26 cellular contexts compared by ENCODE assay signal in genomic region chr2:109365131-109365530, GRCh38.
"Had no signal": no experiment of that assay in that cellular context is flagged by ENCODE, and none has a peak within 500 bp of the region (broad histone marks: within the 10 kb centered on the region; RNA-seq: fewer than 3 reads in every experiment).

No MANE protein-coding gene starts in this region.

- H3K4me3 Mint-ChIP-seq: activated CD4-positive, alpha-beta T cell treated with anti-CD3 and anti-CD28 coated beads for 36 hours; activated naive CD4-positive, alpha-beta T cell treated with anti-CD3 and anti-CD28 coated beads, Interleukin-2, amount 50 U/mL, for 24 hours; activated T-helper 1 cell treated with anti-CD3 and anti-CD28 coated beads, Interleukin-12 subunit alpha, Interleukin-12 subunit beta, Interleukin-2, Interleukin-4 antibody, amounts not matched to agents 30 ng/mL and 10 ng/mL and 1 ng/mL, durations not matched to agents 14 hours and 24 hours and 36 hours; dendritic cell treated with granulocyte-macrophage colony-stimulating factor and Interleukin-4, amounts not matched to agents 40 ng/mL and 50 ng/mL, for 4 days; immature natural killer cell; naive B cell; neural crest cell; T-cell; T-helper 2 cell treated with Interferon-gamma antibody and Interleukin-4, amounts not matched to agents 5 μg/mL and 100 μg/mL, for 36 hours had no signal

- H3K9me3 Mint-ChIP-seq: activated naive CD4-positive, alpha-beta T cell treated with anti-CD3 and anti-CD28 coated beads, Interleukin-2, amount 50 U/mL, for 24 hours; activated T-helper 1 cell treated with anti-CD3 and anti-CD28 coated beads, Interleukin-12 subunit alpha, Interleukin-12 subunit beta, Interleukin-2, Interleukin-4 antibody, amounts not matched to agents 30 ng/mL and 10 ng/mL and 1 ng/mL, durations not matched to agents 14 hours and 24 hours and 36 hours; dendritic cell treated with granulocyte-macrophage colony-stimulating factor and Interleukin-4, amounts not matched to agents 40 ng/mL and 50 ng/mL, for 4 days; immature natural killer cell; neural crest cell; T-cell; T-helper 2 cell treated with Interferon-gamma antibody and Interleukin-4, amounts not matched to agents 5 μg/mL and 100 μg/mL, for 36 hours had no signal

- H3K9me3 ChIP-seq: body of pancreas, SK-N-SH, upper lobe of right lung had no signal

- ATAC-seq: activated CD4-positive, alpha-beta T cell treated with anti-CD3 and anti-CD28 coated beads for 36 hours; body of pancreas; foreskin keratinocyte; left ventricle myocardium superior; T-cell; upper lobe of right lung had no signal

- H3K36me3 ChIP-seq: cardiac muscle cell, upper lobe of right lung, WERI-Rb-1 had no signal

- H3K4me3 ChIP-seq: body of pancreas, cardiac muscle cell, hepatocyte, upper lobe of right lung had no signal

- H3K4me1 Mint-ChIP-seq: activated CD4-positive, alpha-beta T cell treated with anti-CD3 and anti-CD28 coated beads for 36 hours; naive B cell had no signal

- H3K27me3 ChIP-seq: body of pancreas, cardiac muscle cell, hepatocyte, upper lobe of right lung had no signal

- H3K4me1 ChIP-seq: body of pancreas, foreskin keratinocyte, upper lobe of right lung had no signal

- H3K27ac Mint-ChIP-seq: activated CD4-positive, alpha-beta T cell treated with anti-CD3 and anti-CD28 coated beads for 36 hours; activated naive CD4-positive, alpha-beta T cell treated with anti-CD3 and anti-CD28 coated beads, Interleukin-2, amount 50 U/mL, for 24 hours; activated T-helper 1 cell treated with anti-CD3 and anti-CD28 coated beads, Interleukin-12 subunit alpha, Interleukin-12 subunit beta, Interleukin-2, Interleukin-4 antibody, amounts not matched to agents 30 ng/mL and 10 ng/mL and 1 ng/mL, durations not matched to agents 14 hours and 24 hours and 36 hours; dendritic cell treated with granulocyte-macrophage colony-stimulating factor and Interleukin-4, amounts not matched to agents 40 ng/mL and 50 ng/mL, for 4 days; immature natural killer cell; T-cell; T-helper 2 cell treated with Interferon-gamma antibody and Interleukin-4, amounts not matched to agents 5 μg/mL and 100 μg/mL, for 36 hours had no signal

- H3K27ac ChIP-seq: body of pancreas, cardiac muscle cell, foreskin keratinocyte, hepatocyte, upper lobe of right lung, WERI-Rb-1 had no signal

- DNase-seq: activated CD4-positive, alpha-beta T cell treated with anti-CD3 and anti-CD28 coated beads for 36 hours; activated CD4-positive, alpha-beta T cell treated with anti-CD3 and anti-CD28 coated beads, Interleukin-2, amount 50 U/mL, for 4 hours; activated gamma-delta T cell treated with Interleukin-2 at 50 U/mL for 16 hours; activated T-cell treated with anti-CD3 and anti-CD28 coated beads for 4 hours; anterior cingulate cortex; body of pancreas; effector CD8-positive, alpha-beta T cell; foreskin keratinocyte; immature natural killer cell; kidney glomerular epithelial cell; left ventricle myocardium superior; naive B cell; occipital lobe; SK-N-SH; stimulated activated CD4-positive, alpha-beta T cell treated with anti-CD3 and anti-CD28 coated beads, Interleukin-4, amount 100 ng/mL, for 1 hour; stimulated activated naive CD4-positive, alpha-beta T cell treated with Interleukin-2 at 50 U/mL for 16 hours; T-cell; upper lobe of right lung; WERI-Rb-1 had no signal

- H3K36me3 Mint-ChIP-seq: immature natural killer cell, naive B cell had no signal

- H3K27me3 Mint-ChIP-seq: activated naive CD4-positive, alpha-beta T cell treated with anti-CD3 and anti-CD28 coated beads, Interleukin-2, amount 50 U/mL, for 24 hours; naive B cell; T-cell had no signal
